ENCODE assay signal across 18 cellular contexts in genomic region chr2:234373791-234374508, GRCh38.
DNase-seq lines count a peak whose midpoint lies in the region; ATAC-seq, FAIRE-seq and TF ChIP-seq lines count a peak whose summit lies in the region.
"Had no signal": no experiment of that assay in that cellular context is flagged by ENCODE, and none has a peak within 500 bp of the region (broad histone marks: within the 10 kb centered on the region; RNA-seq: fewer than 3 reads in every experiment).

No MANE protein-coding gene starts in this region.

- no peaks in the 10 kb centered on the region for H3K27me3 ChIP-seq in PC-9 (ENCODE audit: insufficient read depth, low read depth)
- no peaks in the 10 kb centered on the region for H3K27me3 ChIP-seq in K562 (ENCODE audit: control insufficient read depth in 2 of 2, insufficient read depth in 2 of 2, low read length in 2 of 2)
- H3K27me3 ChIP-seq in SJCRH30, result no peaks in the 10 kb centered on the region
- H3K27me3 ChIP-seq: colonic mucosa, tibial nerve had no signal

- H3K9me1 ChIP-seq in K562 (ENCODE audit: control insufficient read depth, insufficient read depth, low read length), result no peaks in the 10 kb centered on the region

- H3F3A ChIP-seq in PC-9 (ENCODE audit: insufficient read depth, low read depth), result peaks cover 24% of the 10 kb centered on the region

- H3K9me2 ChIP-seq in PC-9 (ENCODE audit: insufficient read depth), result no peaks in the 10 kb centered on the region

- H3K4me1 Mint-ChIP-seq in activated T-cell treated with anti-CD3 and anti-CD28 coated beads, Interleukin-2, amount 50 U/mL, for 72 hours (ENCODE audit: low read depth), result peaks cover 74% of the 10 kb centered on the region
- peaks cover 53% of the 10 kb centered on the region for H3K4me1 Mint-ChIP-seq in activated T-cell treated with anti-CD3 and anti-CD28 coated beads, Interleukin-2, amount 50 U/mL, for 4 hours (ENCODE audit: low read depth)
- H3K4me1 Mint-ChIP-seq: CD14-positive monocyte had no signal

- H3K9ac ChIP-seq in K562 (ENCODE audit: insufficient read depth in 1 of 2, low read depth in 2 of 2, low read length in 2 of 2), result no peak overlapping the region

- POLR2A ChIA-PET in PC-9 (lab: Charles Lee; ENCODE audit: unreplicated experiment), result interaction anchor here (0.8 kb wide), 1 partner anchor 123 kb away, joined by 8 read pairs; the partner anchor contains the start of gene ARL4C
- POLR2A ChIA-PET in K562 (lab: Yijun Ruan, JAX), result interaction anchor here (0.6 to 0.8 kb wide), 2 partner anchors 9 to 272 kb away, joined by 3 read pairs; no protein-coding TSS in a partner anchor

- no peak for ATAC-seq in activated T-cell treated with anti-CD3 and anti-CD28 coated beads, Interleukin-2, amount 50 U/mL, for 72 hours (replicated peaks in 1 of 2)
- no peak for ATAC-seq in activated T-cell treated with anti-CD3 and anti-CD28 coated beads, Interleukin-2, amount 50 U/mL, for 4 hours
- no peak for ATAC-seq in K562
- ATAC-seq in stimulated activated naive CD8-positive, alpha-beta T cell treated with anti-CD3 and anti-CD28 coated beads, Interleukin-15, Interleukin-2, amounts not matched to agents 100 U/mL and 50 U/mL, for 24 hours, result no peak
- ATAC-seq in HG03354 (IDR thresholded peaks at IDR 0.05; ENCODE audit: poor library complexity, severe bottlenecking, unreplicated experiment), result no peak
- no peak for ATAC-seq in HG02763 (IDR thresholded peaks at IDR 0.05; ENCODE audit: unreplicated experiment)
- ATAC-seq: psoas muscle had no signal

- TF ChIP-seq EP300 in K562 (IDR thresholded peaks at IDR 0.05; ENCODE audit: low read length), result no peak

- H3K36me3 Mint-ChIP-seq in activated T-cell treated with anti-CD3 and anti-CD28 coated beads, Interleukin-2, amount 50 U/mL, for 72 hours (ENCODE audit: insufficient read depth in 2 of 2), result peaks cover 0 to 2% of the 10 kb centered on the region in 2 donors
- H3K36me3 Mint-ChIP-seq in activated T-cell treated with anti-CD3 and anti-CD28 coated beads, Interleukin-2, amount 50 U/mL, for 4 hours (ENCODE audit: insufficient read depth), result no peaks in the 10 kb centered on the region
- H3K36me3 Mint-ChIP-seq: CD14-positive monocyte had no signal

- peak overlapping the region; percentile 76 for H3K27ac Mint-ChIP-seq in activated T-cell treated with anti-CD3 and anti-CD28 coated beads, Interleukin-2, amount 50 U/mL, for 72 hours

- peaks cover 0 to 2% of the 10 kb centered on the region in 2 donors for H3K9me3 Mint-ChIP-seq in activated T-cell treated with anti-CD3 and anti-CD28 coated beads, Interleukin-2, amount 50 U/mL, for 72 hours
- H3K9me3 Mint-ChIP-seq in activated T-cell treated with anti-CD3 and anti-CD28 coated beads, Interleukin-2, amount 50 U/mL, for 4 hours, result no peaks in the 10 kb centered on the region
- H3K9me3 Mint-ChIP-seq: neural crest cell had no signal

- TF ChIP-seq POLR2A in K562 (conservative IDR thresholded peaks at IDR 0.05), result no peak

- H3K4me3 ChIP-seq in PC-9 (no peak overlapping the region), K562 (no peak overlapping the region), SJCRH30 (no peak overlapping the region)
- H3K4me3 ChIP-seq: colonic mucosa, psoas muscle, SK-N-MC, tibial nerve had no signal

- H2AFZ ChIP-seq in PC-9 (no peak overlapping the region), K562 (ENCODE audit: low read depth, low read length) (no peak overlapping the region)

- H3K4me2 ChIP-seq in PC-9 (peak overlapping the region; percentile 33; the same call in 1 of the 2 replicates), K562 (ENCODE audit: insufficient read depth, low read length) (no peak overlapping the region; the same call in 1 of the 2 replicates)

- peak overlapping the region; percentile 74 to 78 for H3K4me3 Mint-ChIP-seq in activated T-cell treated with anti-CD3 and anti-CD28 coated beads, Interleukin-2, amount 50 U/mL, for 72 hours
- H3K4me3 Mint-ChIP-seq in activated T-cell treated with anti-CD3 and anti-CD28 coated beads, Interleukin-2, amount 50 U/mL, for 4 hours, result no peak overlapping the region
- H3K4me3 Mint-ChIP-seq: CD14-positive monocyte, neural crest cell had no signal

- TF ChIP-seq CTCF in PC-9 (conservative IDR thresholded peaks at IDR 0.05) (no peak), K562 (IDR thresholded peaks at IDR 0.05 in 2 of 3, conservative IDR thresholded peaks at IDR 0.05 in 1 of 3; ENCODE audit: insufficient read depth in 2 of 3, low read depth in 1 of 3, low read length in 3 of 3) (no peak)

- FAIRE-seq in K562 (lab: Jason Lieb, UNC), result no peak

- WGBS in K562 (ENCODE audit: insufficient coverage, low coverage, missing lambda C conversion rate), result 10% methylated on average over 11 of the region's 13 CpGs

- CTCF ChIA-PET in PC-9 (lab: Charles Lee) (interaction anchor here (0.5 to 0.6 kb wide), 2 partner anchors 164 to 639 kb away, joined by 3 to 5 read pairs; no protein-coding TSS in a partner anchor), K562 (lab: Yijun Ruan, JAX; ENCODE audit: low intra/inter-chr PET ratio) (no interaction called here)

- H4K20me1 ChIP-seq in PC-9 (ENCODE audit: insufficient read depth), result no peaks in the 10 kb centered on the region
- H4K20me1 ChIP-seq in K562 (replicated peaks; ENCODE audit: control insufficient read depth, insufficient read depth, low read length), result no peaks in the 10 kb centered on the region

- no peak for DNase-seq in activated T-cell treated with anti-CD3 and anti-CD28 coated beads, Interleukin-2, amount 50 U/mL, for 72 hours
- no peak for DNase-seq in activated T-cell treated with anti-CD3 and anti-CD28 coated beads, Interleukin-2, amount 50 U/mL, for 4 hours
- DNase-seq in PC-9, result no peak
- peak in 1 of 4 experiments; percentile 2 for DNase-seq in K562 (ENCODE audit: extremely low read depth in 1 of 4, low spot score in 3 of 4)
- peak; percentile 35 for DNase-seq in stimulated activated naive CD8-positive, alpha-beta T cell treated with anti-CD3 and anti-CD28 coated beads, Interleukin-15, Interleukin-2, amounts not matched to agents 100 U/mL and 50 U/mL, for 24 hours
- DNase-seq in SJCRH30, result no peak
- DNase-seq: colonic mucosa, DMS79, foreskin fibroblast, MM.1S, NCI-H226, psoas muscle had no signal

- H3K36me3 ChIP-seq in PC-9 (ENCODE audit: low read depth) (no peaks in the 10 kb centered on the region), K562 (ENCODE audit: control insufficient read depth, insufficient read depth, low read length) (no peaks in the 10 kb centered on the region), SJCRH30 (no peaks in the 10 kb centered on the region)
- H3K36me3 ChIP-seq: colonic mucosa, tibial nerve had no signal

- H3K9me3 ChIP-seq in PC-9 (ENCODE audit: insufficient read depth, low read depth) (no peaks in the 10 kb centered on the region), K562 (replicated peaks; ENCODE audit: control insufficient read depth, insufficient read depth, low read depth, low read length) (no peaks in the 10 kb centered on the region), SJCRH30 (replicated peaks) (no peaks in the 10 kb centered on the region)
- H3K9me3 ChIP-seq: colonic mucosa, psoas muscle, tibial nerve had no signal

- H3K27ac ChIP-seq in PC-9 (peak overlapping the region; percentile 52), K562 (ENCODE audit: extremely low read depth, low read depth, low read length) (no peak overlapping the region), SJCRH30 (no peak overlapping the region)
- H3K27ac ChIP-seq: colonic mucosa, psoas muscle, SK-N-MC, tibial nerve had no signal

- no TSS peak for BruUV-seq in PC-9 (replicated peaks; lab: Mats Ljungman, UMichigan)
- no TSS peak for BruUV-seq in K562 (replicated peaks; lab: Mats Ljungman, UMichigan)

- H3K79me2 ChIP-seq in PC-9 (ENCODE audit: low read depth) (no peaks in the 10 kb centered on the region), K562 (ENCODE audit: control insufficient read depth, insufficient read depth, low read length) (no peaks in the 10 kb centered on the region)

- no peaks in the 10 kb centered on the region for H3K27me3 Mint-ChIP-seq in activated T-cell treated with anti-CD3 and anti-CD28 coated beads, Interleukin-2, amount 50 U/mL, for 72 hours (ENCODE audit: low read depth)
- no peaks in the 10 kb centered on the region for H3K27me3 Mint-ChIP-seq in activated T-cell treated with anti-CD3 and anti-CD28 coated beads, Interleukin-2, amount 50 U/mL, for 4 hours (ENCODE audit: low read depth)

- in situ Hi-C loops in K562 (cut with MboI), result no loop called here

- intact Hi-C loops in PC-9 (cut with micrococcal nuclease; ENCODE audit: unreplicated experiment) (loop anchor here (2.0 kb wide), 1 partner anchor 49 kb away; no protein-coding TSS in a partner anchor), K562 (cut with micrococcal nuclease) (no loop called here)

- TF ChIP-seq RAD21 in K562 (CRISPR knock-in tag; conservative IDR thresholded peaks at IDR 0.05 in 1 of 2, IDR thresholded peaks at IDR 0.05 in 1 of 2), result no peak

- H3K4me1 ChIP-seq in PC-9 (replicated peaks; ENCODE audit: insufficient read depth) (peaks cover 54% of the 10 kb centered on the region), K562 (replicated peaks in 1 of 2; ENCODE audit: control insufficient read depth in 2 of 2, insufficient read depth in 2 of 2, low read length in 2 of 2) (no peaks in the 10 kb centered on the region), SJCRH30 (peaks cover 21% of the 10 kb centered on the region)
- H3K4me1 ChIP-seq: colonic mucosa, psoas muscle had no signal

TF ChIP-seq in K562, 482 proteins besides CTCF, POLR2A, EP300 and RAD21 (continues in another document):
- TF ChIP-seq ZNF764 (CRISPR knock-in tag; IDR thresholded peaks at IDR 0.05; ENCODE audit: low read depth) (no peak), PURB (CRISPR knock-in tag; IDR thresholded peaks at IDR 0.05; ENCODE audit: low read depth) (no peak), HMGN3 (IDR thresholded peaks at IDR 0.05; ENCODE audit: borderline replicate concordance, extremely low read depth, insufficient read length, low read depth, low read length) (no peak), ZNF589 (CRISPR knock-in tag; IDR thresholded peaks at IDR 0.05; ENCODE audit: low read depth) (no peak), CC2D1A (IDR thresholded peaks at IDR 0.05) (no peak), MTA1 (IDR thresholded peaks at IDR 0.05; ENCODE audit: borderline replicate concordance) (no peak), BCOR (IDR thresholded peaks at IDR 0.05) (no peak), MAFK (IDR thresholded peaks at IDR 0.05; ENCODE audit: low read length) (no peak), POLR2B (IDR thresholded peaks at IDR 0.05; ENCODE audit: low read depth, partially characterized antibody) (no peak), SREBF2 (CRISPR knock-in tag; IDR thresholded peaks at IDR 0.05) (no peak), ATF7 (IDR thresholded peaks at IDR 0.05) (peak; percentile 83)
